ENCODE assay signal across 27 cellular contexts in genomic region chr4:165426769-165427168, GRCh38. TPM values are rescaled to one million over a fixed set of nuclear protein-coding genes. Genes with fewer than 3 reads are reported as not detected.
"Had no signal": no experiment of that assay in that cellular context is flagged by ENCODE, and none has a peak within 500 bp of the region (broad histone marks: within the 10 kb centered on the region; RNA-seq: fewer than 3 reads in every experiment).

No MANE protein-coding gene starts in this region.

- H3K36me3 Mint-ChIP-seq: activated CD4-positive, alpha-beta memory T cell treated with anti-CD3 and anti-CD28 coated beads for 36 hours; T-cell had no signal

- H3K27ac Mint-ChIP-seq: activated CD4-positive, alpha-beta memory T cell treated with anti-CD3 and anti-CD28 coated beads for 36 hours; activated CD4-positive, alpha-beta T cell treated with anti-CD3 and anti-CD28 coated beads, Interleukin-2, amount 10 ng/mL, durations not matched to agents 7 days and 5 days; activated naive CD4-positive, alpha-beta T cell treated with anti-CD3 and anti-CD28 coated beads for 36 hours; activated naive CD8-positive, alpha-beta T cell; T-cell had no signal

- H3K9me3 Mint-ChIP-seq: activated CD4-positive, alpha-beta memory T cell treated with anti-CD3 and anti-CD28 coated beads for 36 hours; activated CD4-positive, alpha-beta T cell treated with anti-CD3 and anti-CD28 coated beads, Interleukin-2, amount 10 ng/mL, durations not matched to agents 7 days and 5 days; activated naive CD4-positive, alpha-beta T cell treated with anti-CD3 and anti-CD28 coated beads for 36 hours; activated T-cell treated with anti-CD3 and anti-CD28 coated beads, Interleukin-2, amount 50 U/mL, for 4 hours; central memory CD8-positive, alpha-beta T cell; T-cell had no signal

- H3K4me1 ChIP-seq: adrenal gland had no signal

- DNase-seq: activated CD4-positive, alpha-beta memory T cell treated with anti-CD3 and anti-CD28 coated beads for 36 hours; activated CD4-positive, alpha-beta T cell treated with anti-CD3 and anti-CD28 coated beads, Interleukin-2, amount 10 ng/mL, durations not matched to agents 7 days and 5 days; activated CD4-positive, CD25-positive, alpha-beta regulatory T cell; activated CD8-positive, alpha-beta memory T cell treated with anti-CD3 and anti-CD28 coated beads for 24 hours; activated gamma-delta T cell; activated naive CD4-positive, alpha-beta T cell treated with anti-CD3 and anti-CD28 coated beads for 36 hours; activated T-cell treated with anti-CD3 and anti-CD28 coated beads, Interleukin-2, amount 50 U/mL, for 4 hours; adrenal gland; anterior cingulate cortex; Kasumi-1; NCI-H1048; NCI-H1417; NCI-H1930; NCI-H2107; NCI-H2171 treated with DMSO at 0.1 percent for 48 hours; NCI-H226; NCI-H526; NCI-H774; OCI-M1; RPMI8226; T-cell had no signal

- H3K4me3 Mint-ChIP-seq: activated CD4-positive, alpha-beta memory T cell treated with anti-CD3 and anti-CD28 coated beads for 36 hours; activated CD4-positive, alpha-beta T cell treated with anti-CD3 and anti-CD28 coated beads, Interleukin-2, amount 10 ng/mL, durations not matched to agents 7 days and 5 days; activated naive CD4-positive, alpha-beta T cell treated with anti-CD3 and anti-CD28 coated beads for 36 hours; activated naive CD8-positive, alpha-beta T cell; activated T-cell treated with anti-CD3 and anti-CD28 coated beads, Interleukin-2, amount 50 U/mL, for 4 hours; central memory CD8-positive, alpha-beta T cell had no signal

- H3K27ac ChIP-seq: adrenal gland, VCaP had no signal

- H3K4me3 ChIP-seq: adrenal gland, SK-N-MC had no signal

- H3K4me1 Mint-ChIP-seq: activated CD4-positive, alpha-beta T cell treated with anti-CD3 and anti-CD28 coated beads, Interleukin-2, amount 10 ng/mL, durations not matched to agents 7 days and 5 days; central memory CD8-positive, alpha-beta T cell had no signal

- H3K36me3 ChIP-seq: adrenal gland had no signal

- ATAC-seq: activated T-cell treated with anti-CD3 and anti-CD28 coated beads, Interleukin-2, amount 50 U/mL, for 4 hours; Panc1; Right ventricle myocardium inferior; T-cell had no signal

- H3K9me3 ChIP-seq: adrenal gland had no signal

- H3K27me3 ChIP-seq: adrenal gland had no signal

RNA-seq across cellular contexts. Expression of gene CPE, which starts 48.0 kb away (rescaled TPM):
- total RNA-seq: activated CD4-positive, alpha-beta memory T cell treated with anti-CD3 and anti-CD28 coated beads for 36 hours; activated CD4-positive, alpha-beta T cell treated with anti-CD3 and anti-CD28 coated beads, Interleukin-2, amount 10 ng/mL, durations not matched to agents 7 days and 5 days had no signal
